14 cellular contexts compared by ENCODE assay signal in genomic region chr5:159456261-159456660, GRCh38.
DNase-seq lines count a peak whose midpoint lies in the region; ATAC-seq lines count a peak whose summit lies in the region.
"Had no signal": no experiment of that assay in that cellular context is flagged by ENCODE, and none has a peak within 500 bp of the region (broad histone marks: within the 10 kb centered on the region; RNA-seq: fewer than 3 reads in every experiment).

No MANE protein-coding gene starts in this region.

- H3K4me3 Mint-ChIP-seq in activated T-cell treated with anti-CD3 and anti-CD28 coated beads, Interleukin-2, amount 50 U/mL, for 24 hours, result no peak overlapping the region
- no peak overlapping the region for H3K4me3 Mint-ChIP-seq in stimulated activated naive B cell treated with anti-CD40 and anti-IgM and Interleukin-4, amounts not matched to agents 10 μg/mL and 1 μg/mL and 100 μg/mL, for 72 hours
- H3K4me3 Mint-ChIP-seq: activated CD4-positive, alpha-beta memory T cell treated with anti-CD3 and anti-CD28 coated beads for 36 hours had no signal

- DNase-seq in activated T-cell treated with anti-CD3 and anti-CD28 coated beads, Interleukin-2, amount 50 U/mL, for 24 hours, result no peak
- no peak for DNase-seq in activated T-cell treated with anti-CD3 and anti-CD28 coated beads for 4 hours
- DNase-seq in stimulated activated naive B cell treated with anti-CD40 and anti-IgM and Interleukin-4, amounts not matched to agents 10 μg/mL and 1 μg/mL and 100 μg/mL, for 72 hours, result no peak
- DNase-seq in D341Med (ENCODE audit: low spot score), result no peak
- DNase-seq: NCI-H1105, NCI-H510A, RPMI8226, T-helper 9 cell, upper lobe of left lung had no signal

- H3K27ac Mint-ChIP-seq in activated T-cell treated with anti-CD3 and anti-CD28 coated beads, Interleukin-2, amount 50 U/mL, for 24 hours, result peak overlapping the region; percentile 96
- peak overlapping the region; percentile 20 for H3K27ac Mint-ChIP-seq in stimulated activated naive B cell treated with anti-CD40 and anti-IgM and Interleukin-4, amounts not matched to agents 10 μg/mL and 1 μg/mL and 100 μg/mL, for 72 hours
- H3K27ac Mint-ChIP-seq: activated CD4-positive, alpha-beta memory T cell treated with anti-CD3 and anti-CD28 coated beads for 36 hours had no signal

- peak; percentile 1 for ATAC-seq in HG02571 (IDR thresholded peaks at IDR 0.05; ENCODE audit: unreplicated experiment)
- peak; percentile 2 for ATAC-seq in HG03378 (IDR thresholded peaks at IDR 0.05; ENCODE audit: unreplicated experiment)
- peak in 1 of 2 donors; percentile 6 for ATAC-seq in stimulated activated naive B cell treated with anti-CD40 and anti-IgM and Interleukin-4, amounts not matched to agents 10 μg/mL and 1 μg/mL and 100 μg/mL, for 72 hours (replicated peaks)
- no peak for ATAC-seq in HG03135 (IDR thresholded peaks at IDR 0.05; ENCODE audit: unreplicated experiment)
- ATAC-seq in GM18858 (IDR thresholded peaks at IDR 0.05; ENCODE audit: unreplicated experiment), result no peak

- H3K9me3 Mint-ChIP-seq in activated T-cell treated with anti-CD3 and anti-CD28 coated beads, Interleukin-2, amount 50 U/mL, for 24 hours, result no peaks in the 10 kb centered on the region
- H3K9me3 Mint-ChIP-seq in stimulated activated naive B cell treated with anti-CD40 and anti-IgM and Interleukin-4, amounts not matched to agents 10 μg/mL and 1 μg/mL and 100 μg/mL, for 72 hours, result no peaks in the 10 kb centered on the region
- H3K9me3 Mint-ChIP-seq: activated CD4-positive, alpha-beta memory T cell treated with anti-CD3 and anti-CD28 coated beads for 36 hours had no signal

- peaks cover 55% of the 10 kb centered on the region for H3K4me1 Mint-ChIP-seq in activated T-cell treated with anti-CD3 and anti-CD28 coated beads, Interleukin-2, amount 50 U/mL, for 24 hours (ENCODE audit: low read depth)
- peaks cover 50 to 53% of the 10 kb centered on the region in 2 donors for H3K4me1 Mint-ChIP-seq in stimulated activated naive B cell treated with anti-CD40 and anti-IgM and Interleukin-4, amounts not matched to agents 10 μg/mL and 1 μg/mL and 100 μg/mL, for 72 hours

- H3K27me3 Mint-ChIP-seq in activated T-cell treated with anti-CD3 and anti-CD28 coated beads, Interleukin-2, amount 50 U/mL, for 24 hours, result peaks cover 31% of the 10 kb centered on the region
- peaks cover 0 to 10% of the 10 kb centered on the region in 2 donors for H3K27me3 Mint-ChIP-seq in stimulated activated naive B cell treated with anti-CD40 and anti-IgM and Interleukin-4, amounts not matched to agents 10 μg/mL and 1 μg/mL and 100 μg/mL, for 72 hours

- no peaks in the 10 kb centered on the region for H3K36me3 Mint-ChIP-seq in activated T-cell treated with anti-CD3 and anti-CD28 coated beads, Interleukin-2, amount 50 U/mL, for 24 hours (ENCODE audit: low read depth)
- no peaks in the 10 kb centered on the region for H3K36me3 Mint-ChIP-seq in stimulated activated naive B cell treated with anti-CD40 and anti-IgM and Interleukin-4, amounts not matched to agents 10 μg/mL and 1 μg/mL and 100 μg/mL, for 72 hours
- H3K36me3 Mint-ChIP-seq: activated CD4-positive, alpha-beta memory T cell treated with anti-CD3 and anti-CD28 coated beads for 36 hours had no signal

Comparison
In these comparisons a context has a peak if more than half of its experiments do, and no peak if none do; other contexts are left out.
1. ATAC-seq: peak in HG02571 (single experiment) and HG03378 (single experiment); none in HG03135 (single experiment) and GM18858 (single experiment).